Comparison of ENCODE assay signal across 17 cellular contexts in genomic region chr7:114970732-114971131, GRCh38.
"Had no signal": no experiment of that assay in that cellular context is flagged by ENCODE, and none has a peak within 500 bp of the region (broad histone marks: within the 10 kb centered on the region; RNA-seq: fewer than 3 reads in every experiment).

No MANE protein-coding gene starts in this region.

- H3K27ac ChIP-seq: ascending aorta, breast epithelium, gastroesophageal sphincter, heart right ventricle, pancreas, sigmoid colon had no signal

- ATAC-seq: activated CD4-positive, CD25-positive, alpha-beta regulatory T cell treated with anti-CD3 and anti-CD28 coated beads, Interleukin-2, amount 50 U/mL, for 24 hours; gastroesophageal sphincter; heart right ventricle; left colon; pancreas had no signal

- H3K4me3 ChIP-seq: ascending aorta, breast epithelium, gastroesophageal sphincter, heart right ventricle, pancreas, sigmoid colon, spleen had no signal

- H3K9me3 ChIP-seq: ascending aorta, breast epithelium, gastroesophageal sphincter, heart right ventricle, pancreas, sigmoid colon, spleen had no signal

- H3K27me3 ChIP-seq: ascending aorta, breast epithelium, gastroesophageal sphincter, heart right ventricle, pancreas, sigmoid colon, spleen had no signal

- H3K9me3 Mint-ChIP-seq: naive B cell had no signal

- H3K27me3 Mint-ChIP-seq: naive B cell had no signal

- DNase-seq: activated CD4-positive, alpha-beta T cell treated with anti-CD3 and anti-CD28 coated beads, Interleukin-2, amount 50 U/mL, for 1 hour; activated gamma-delta T cell treated with Interleukin-2 at 50 U/mL for 16 hours; activated T-cell treated with anti-CD3 and anti-CD28 coated beads, Interleukin-2, amount 50 U/mL, for 48 hours; erythroblast; heart right ventricle; left colon; naive B cell; pancreas; sigmoid colon; spleen; stimulated activated CD4-positive, alpha-beta T cell treated with anti-CD3 and anti-CD28 coated beads, Interleukin-1b, Interleukin-23, amount 100 ng/mL, for 48 hours; SW 1271; T1000 had no signal

- H3K36me3 Mint-ChIP-seq: naive B cell had no signal

- H3K4me1 ChIP-seq: ascending aorta, breast epithelium, pancreas had no signal

- H3K36me3 ChIP-seq: ascending aorta, breast epithelium, gastroesophageal sphincter, heart right ventricle, pancreas, sigmoid colon, spleen had no signal
